ENCODE assay signal across 1 cellular context in the genomic region with DNA sequence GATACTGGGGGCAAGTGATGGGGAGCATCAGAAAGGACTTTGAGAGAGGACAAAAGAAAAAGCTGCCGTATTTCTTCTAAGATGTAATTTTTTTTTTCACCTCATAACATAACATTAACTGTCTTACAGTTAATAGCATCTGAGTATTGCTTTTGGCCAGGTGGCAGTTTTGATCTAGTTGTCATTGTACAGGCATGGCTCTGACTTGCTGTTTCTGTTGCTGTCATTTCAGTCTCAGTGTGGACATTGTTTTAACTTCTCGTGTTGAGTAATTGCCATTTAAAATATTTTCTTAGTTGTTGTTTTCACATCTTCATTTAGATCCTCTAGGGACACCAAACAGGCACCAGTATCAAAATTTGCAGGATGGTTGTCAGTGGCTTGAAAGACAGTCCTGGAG.
A peak's percentile ranks its signal among the peaks of the same experiment; 100 is the strongest.
TF ChIP-seq lines count a peak whose summit lies in the region.

No MANE protein-coding gene starts in this region.

TF ChIP-seq in GM12878, 131 proteins besides CTCF, POLR2A, EP300 and RAD21 (continued from another document):
- TF ChIP-seq PBX3 (IDR thresholded peaks at IDR 0.05; ENCODE audit: insufficient replicate concordance, low read depth, low read length) (no peak), JUNB (IDR thresholded peaks at IDR 0.05) (peak; percentile 33; the same call in 1 of the 2 replicates), MAX (IDR thresholded peaks at IDR 0.05; ENCODE audit: low read depth, low read length) (no peak), ZNF217 (IDR thresholded peaks at IDR 0.05) (no peak)
- TF ChIP-seq, protein P1, sequence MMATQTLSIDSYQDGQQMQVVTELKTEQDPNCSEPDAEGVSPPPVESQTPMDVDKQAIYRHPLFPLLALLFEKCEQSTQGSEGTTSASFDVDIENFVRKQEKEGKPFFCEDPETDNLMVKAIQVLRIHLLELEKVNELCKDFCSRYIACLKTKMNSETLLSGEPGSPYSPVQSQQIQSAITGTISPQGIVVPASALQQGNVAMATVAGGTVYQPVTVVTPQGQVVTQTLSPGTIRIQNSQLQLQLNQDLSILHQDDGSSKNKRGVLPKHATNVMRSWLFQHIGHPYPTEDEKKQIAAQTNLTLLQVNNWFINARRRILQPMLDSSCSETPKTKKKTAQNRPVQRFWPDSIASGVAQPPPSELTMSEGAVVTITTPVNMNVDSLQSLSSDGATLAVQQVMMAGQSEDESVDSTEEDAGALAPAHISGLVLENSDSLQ (IDR thresholded peaks at IDR 0.05) = peak; percentile 31; the same call in 1 of the 2 replicates
